16 cellular contexts compared by ENCODE assay signal in genomic region chr2:130825231-130825971, GRCh38. TPM values are rescaled to one million over a fixed set of nuclear protein-coding genes. Genes with fewer than 3 reads are reported as not detected.
DNase-seq lines count a peak whose midpoint lies in the region; ATAC-seq and TF ChIP-seq lines count a peak whose summit lies in the region.
"Had no signal": no experiment of that assay in that cellular context is flagged by ENCODE, and none has a peak within 500 bp of the region (broad histone marks: within the 10 kb centered on the region; RNA-seq: fewer than 3 reads in every experiment).

No MANE protein-coding gene starts in this region.

- no peaks in the 10 kb centered on the region for H3K27me3 ChIP-seq in osteoblast (ENCODE audit: insufficient read depth, low read length)
- H3K27me3 ChIP-seq: gastroesophageal sphincter had no signal

- H3K79me2 ChIP-seq in osteoblast (ENCODE audit: insufficient read depth, low read length), result no peaks in the 10 kb centered on the region

- H3K4me1 ChIP-seq in osteoblast (ENCODE audit: insufficient read depth, low read length), result peaks cover 9% of the 10 kb centered on the region

- no peak overlapping the region for H3K4me3 Mint-ChIP-seq in effector memory CD8-positive, alpha-beta T cell
- H3K4me3 Mint-ChIP-seq: activated CD8-positive, alpha-beta T cell treated with anti-CD3 and anti-CD28 coated beads for 36 hours; activated naive CD4-positive, alpha-beta T cell treated with anti-CD3 and anti-CD28 coated beads, Interleukin-2, amount 50 U/mL, for 24 hours; nephron had no signal

- no peak for ATAC-seq in effector memory CD8-positive, alpha-beta T cell (replicated peaks)
- ATAC-seq: gastroesophageal sphincter had no signal

- H3K27me3 Mint-ChIP-seq in effector memory CD8-positive, alpha-beta T cell, result no peaks in the 10 kb centered on the region
- H3K27me3 Mint-ChIP-seq: activated CD8-positive, alpha-beta T cell treated with anti-CD3 and anti-CD28 coated beads for 36 hours; activated naive CD4-positive, alpha-beta T cell treated with anti-CD3 and anti-CD28 coated beads, Interleukin-2, amount 50 U/mL, for 24 hours; IgD-negative memory B cell had no signal

- H3K36me3 Mint-ChIP-seq in effector memory CD8-positive, alpha-beta T cell (ENCODE audit: insufficient read depth), result no peaks in the 10 kb centered on the region
- H3K36me3 Mint-ChIP-seq: activated naive CD4-positive, alpha-beta T cell treated with anti-CD3 and anti-CD28 coated beads, Interleukin-2, amount 50 U/mL, for 24 hours; IgD-negative memory B cell had no signal

- H3K4me2 ChIP-seq in osteoblast (ENCODE audit: insufficient read depth, low read length), result no peak overlapping the region

- H3K4me1 Mint-ChIP-seq in effector memory CD8-positive, alpha-beta T cell (ENCODE audit: low read depth in 2 of 2), result peaks cover 7 to 8% of the 10 kb centered on the region in 2 donors

- no peak overlapping the region for H3K27ac ChIP-seq in osteoblast (ENCODE audit: low read depth, low read length)
- H3K27ac ChIP-seq: 22Rv1, gastroesophageal sphincter had no signal

- H3K27ac Mint-ChIP-seq in effector memory CD8-positive, alpha-beta T cell, result peak overlapping the region; percentile 25 to 85

- DNase-seq in DMS 273 (lab: John Stamatoyannopoulos, UW; ENCODE audit: unreplicated experiment) (peak; percentile 36), DMS 273 treated with DMSO at 0.1 percent for 48 hours (lab: John Stamatoyannopoulos, UW) (no peak), NCI-H526 treated with DMSO at 0.1 percent for 48 hours (lab: John Stamatoyannopoulos, UW) (peak; percentile 70), osteoblast (ENCODE audit: insufficient read length, low spot score, missing footprints) (peak; percentile 67), SIG-M5 treated with dmso at 0.1 percent for 504 hours (lab: John Stamatoyannopoulos, UW; ENCODE audit: unreplicated experiment) (no peak), NCI-H2196 treated with DMSO at 0.1 percent for 48 hours (lab: John Stamatoyannopoulos, UW; ENCODE audit: unreplicated experiment) (no peak), LoVo (ENCODE audit: low spot score) (no peak)
- no peak for DNase-seq in effector memory CD8-positive, alpha-beta T cell
- DNase-seq: left colon, NCI-H187 treated with DMSO at 0.1 percent for 48 hours had no signal

- H4K20me1 ChIP-seq in osteoblast (ENCODE audit: insufficient read depth, low read length), result no peaks in the 10 kb centered on the region

- H3K9me3 ChIP-seq in osteoblast (ENCODE audit: low read depth, low read length), result no peaks in the 10 kb centered on the region
- H3K9me3 ChIP-seq: gastroesophageal sphincter had no signal

- no peak overlapping the region for H3K4me3 ChIP-seq in osteoblast (ENCODE audit: insufficient read depth, low read length)
- H3K4me3 ChIP-seq: gastroesophageal sphincter had no signal

- H2AFZ ChIP-seq in osteoblast (ENCODE audit: low read length), result no peak overlapping the region

- TF ChIP-seq CTCF in osteoblast (IDR thresholded peaks at IDR 0.05; ENCODE audit: extremely low read depth, low read depth, low read length), result no peak

- H3K36me3 ChIP-seq in osteoblast (ENCODE audit: insufficient read depth, low read length), result no peaks in the 10 kb centered on the region
- H3K36me3 ChIP-seq: gastroesophageal sphincter had no signal

- H3K9me3 Mint-ChIP-seq in effector memory CD8-positive, alpha-beta T cell, result no peaks in the 10 kb centered on the region
- H3K9me3 Mint-ChIP-seq: activated CD8-positive, alpha-beta T cell treated with anti-CD3 and anti-CD28 coated beads for 36 hours; activated naive CD4-positive, alpha-beta T cell treated with anti-CD3 and anti-CD28 coated beads, Interleukin-2, amount 50 U/mL, for 24 hours; IgD-negative memory B cell; nephron had no signal

RNA-seq across cellular contexts. Expression of gene ARHGEF4, which starts 11.3 kb away (rescaled TPM):
- total RNA-seq in osteoblast, result 3.6 and 7.7 TPM in 2 replicates

Comparison
In these comparisons a context has a peak if more than half of its experiments do, and no peak if none do; other contexts are left out.
1. DNase-seq: peak in DMS 273 (single experiment), NCI-H526 treated with DMSO at 0.1 percent for 48 hours (single experiment) and osteoblast (single experiment); none in DMS 273 treated with DMSO at 0.1 percent for 48 hours (single experiment), effector memory CD8-positive, alpha-beta T cell (0 of 3), SIG-M5 treated with dmso at 0.1 percent for 504 hours (single experiment), NCI-H2196 treated with DMSO at 0.1 percent for 48 hours (single experiment) and LoVo (single experiment).